ENCODE assay signal across 15 cellular contexts in genomic region chr3:50124363-50125226, GRCh38. TPM values are rescaled to one million over a fixed set of nuclear protein-coding genes. Genes with fewer than 3 reads are reported as not detected.
DNase-seq lines count a peak whose midpoint lies in the region; ATAC-seq, FAIRE-seq and TF ChIP-seq lines count a peak whose summit lies in the region.
"Had no signal": no experiment of that assay in that cellular context is flagged by ENCODE, and none has a peak within 500 bp of the region (broad histone marks: within the 10 kb centered on the region; RNA-seq: fewer than 3 reads in every experiment).

No MANE protein-coding gene starts in this region.

- no peaks in the 10 kb centered on the region for H4K20me1 ChIP-seq in GM12878 (ENCODE audit: control insufficient read depth, insufficient read depth)

- BruUV-seq in GM12878 (replicated peaks; lab: Mats Ljungman, UMichigan), result no TSS peak

- H3K9ac ChIP-seq in GM12878 (ENCODE audit: control insufficient read depth, insufficient read depth, low read length) (no peak overlapping the region), mesendoderm (ENCODE audit: low read length) (no peak overlapping the region)

- no peak overlapping the region for H2BK120ac ChIP-seq in mesendoderm (ENCODE audit: low read depth, low read length)

- H3K79me2 ChIP-seq in GM12878 (ENCODE audit: control insufficient read depth, insufficient read depth, low read length) (no peaks in the 10 kb centered on the region), mesendoderm (ENCODE audit: control insufficient read depth, insufficient read depth, low read length) (no peaks in the 10 kb centered on the region)

- H2BK5ac ChIP-seq in mesendoderm (ENCODE audit: low read length), result no peak overlapping the region

- H3K27me3 ChIP-seq in BE2C, result no peaks in the 10 kb centered on the region
- H3K27me3 ChIP-seq in H7 (ENCODE audit: control insufficient read depth, insufficient read depth, low read length), result no peaks in the 10 kb centered on the region
- H3K27me3 ChIP-seq in GM12878 (replicated peaks in 1 of 2; ENCODE audit: control insufficient read depth in 2 of 2, insufficient read depth in 2 of 2, low read length in 1 of 2), result no peaks in the 10 kb centered on the region
- H3K27me3 ChIP-seq in mesendoderm (ENCODE audit: insufficient read depth, low read length, poor library complexity), result no peaks in the 10 kb centered on the region
- no peaks in the 10 kb centered on the region for H3K27me3 ChIP-seq in body of pancreas
- no peaks in the 10 kb centered on the region for H3K27me3 ChIP-seq in stomach
- H3K27me3 ChIP-seq: adrenal gland had no signal

- no peak overlapping the region for H4K5ac ChIP-seq in mesendoderm (ENCODE audit: low read length)

- no peak for TF ChIP-seq RAD21 in GM12878 (IDR thresholded peaks at IDR 0.05; ENCODE audit: insufficient read depth, low read depth, low read length)

- H3K4me3 ChIP-seq in BE2C (ENCODE audit: low read depth, low read length), result no peak overlapping the region; the same call in 1 of the 2 replicates
- H3K4me3 ChIP-seq in H7 (ENCODE audit: insufficient read depth, low read depth, low read length), result no peak overlapping the region
- no peak overlapping the region for H3K4me3 ChIP-seq in GM12878
- no peak overlapping the region for H3K4me3 ChIP-seq in mesendoderm (ENCODE audit: low read length)
- no peak overlapping the region for H3K4me3 ChIP-seq in body of pancreas
- no peak overlapping the region for H3K4me3 ChIP-seq in stomach
- H3K4me3 ChIP-seq: adrenal gland, mucosa of descending colon had no signal

- intact Hi-C loops in GM12878 (cut with micrococcal nuclease; ENCODE audit: unreplicated experiment), result no loop called here
- intact Hi-C loops in body of pancreas (cut with DNase I), result loop anchor here (5.0 kb wide), 1 partner anchor 63 kb away; no protein-coding TSS in a partner anchor
- intact Hi-C loops in stomach (cut with DNase I; ENCODE audit: low total_unique reads), result loop anchor here (5.0 kb wide), 1 partner anchor 63 kb away; no protein-coding TSS in a partner anchor

- no peaks in the 10 kb centered on the region for H3K79me1 ChIP-seq in mesendoderm (ENCODE audit: low read length)

- peak overlapping the region; percentile 70 for H3K4ac ChIP-seq in mesendoderm (ENCODE audit: low read depth, low read length)

- no peak for FAIRE-seq in GM12878 (lab: Jason Lieb, UNC)
- FAIRE-seq: GM12892 had no signal

- H2AFZ ChIP-seq in GM12878 (ENCODE audit: control insufficient read depth, low read depth, low read length), result no peak overlapping the region

- 74% methylated on average over 14 of the region's 14 CpGs for WGBS in GM12878 (ENCODE audit: insufficient coverage, insufficient replicate concordance, low lambda C conversion rate, missing lambda C conversion rate)
- WGBS in mesendoderm (ENCODE audit: extremely low coverage, insufficient coverage, low lambda C conversion rate), result no CpG with 5 or more reads among the region's 14 CpGs
- WGBS in body of pancreas, 2 donors, result 30 to 55% methylated on average over 13 to 14 of the region's 14 CpGs
- 37 to 59% (median 49%) methylated on average over 4 to 14 of the region's 14 CpGs for WGBS in stomach, 5 donors

- TF ChIP-seq CTCF in BE2C (IDR thresholded peaks at IDR 0.05; ENCODE audit: low read depth, low read length) (no peak), GM12878 (IDR thresholded peaks at IDR 0.05 in 2 of 3, conservative IDR thresholded peaks at IDR 0.05 in 1 of 3; ENCODE audit: control insufficient read depth in 2 of 3, extremely low read depth in 1 of 3, insufficient read depth in 1 of 3, low read depth in 3 of 3, low read length in 3 of 3) (no peak), body of pancreas (IDR thresholded peaks at IDR 0.05) (no peak), stomach (IDR thresholded peaks at IDR 0.05) (no peak)

- H3K4me2 ChIP-seq in GM12878 (ENCODE audit: control insufficient read depth, insufficient read depth), result no peak overlapping the region
- H3K4me2 ChIP-seq in mesendoderm (ENCODE audit: low read length), result no peak overlapping the region

- TF ChIP-seq POLR2A in GM12878 (IDR thresholded peaks at IDR 0.05; ENCODE audit: low read depth, low read length) (peak; percentile 51; the same call in 1 of the 2 replicates), body of pancreas (IDR thresholded peaks at IDR 0.05) (no peak), stomach (IDR thresholded peaks at IDR 0.05) (no peak)

- no peak overlapping the region for H2BK15ac ChIP-seq in mesendoderm (replicated peaks; ENCODE audit: low read depth)

- H3K36me3 ChIP-seq in BE2C (no peaks in the 10 kb centered on the region; the same call in 1 of the 2 replicates), H7 (replicated peaks; ENCODE audit: control insufficient read depth, insufficient read depth, low read length) (no peaks in the 10 kb centered on the region; the same call in 1 of the 2 replicates), GM12878 (ENCODE audit: control insufficient read depth in 2 of 2, insufficient read depth in 2 of 2, low read length in 1 of 2) (peaks cover 9 to 16% of the 10 kb centered on the region in 2 experiments; a peak in 3 of 4 replicates), mesendoderm (ENCODE audit: control insufficient read depth, insufficient read depth, low read length) (peaks cover 4% of the 10 kb centered on the region), body of pancreas (replicated peaks in 1 of 2; ENCODE audit: insufficient read depth in 1 of 2, low read depth in 2 of 2) (peaks cover 0 to 2% of the 10 kb centered on the region in 2 donors), stomach (peaks cover 12 to 31% (median 18%) of the 10 kb centered on the region in 4 donors)

- H3K18ac ChIP-seq in mesendoderm (ENCODE audit: low read length), result peak overlapping the region; percentile 57

- H3K9me3 ChIP-seq in BE2C (no peaks in the 10 kb centered on the region), GM12878 (replicated peaks; ENCODE audit: control insufficient read depth, insufficient read depth, low read length) (no peaks in the 10 kb centered on the region), body of pancreas (no peaks in the 10 kb centered on the region), stomach (no peaks in the 10 kb centered on the region)
- H3K9me3 ChIP-seq: adrenal gland, mucosa of descending colon had no signal

- peak overlapping the region; percentile 17 for H3K56ac ChIP-seq in mesendoderm (ENCODE audit: low read length)

- SMC1A ChIA-PET in GM12878 (lab: Charles Lee; ENCODE audit: uncharacterized antibody, unreplicated experiment), result no interaction called here

- POLR2A ChIA-PET in GM12878 (lab: Charles Lee), result interaction anchor here (0.6 kb wide), 1 partner anchor 1037 kb away, joined by 3 read pairs; no protein-coding TSS in a partner anchor

- ATAC-seq in GM12878 (no peak), body of pancreas (no peak), HG02571 (IDR thresholded peaks at IDR 0.05; ENCODE audit: unreplicated experiment) (no peak)
- ATAC-seq: stimulated activated effector memory CD8-positive, alpha-beta T cell treated with anti-CD3 and anti-CD28 coated beads, Interleukin-12 subunit alpha, Interleukin-12 subunit beta, amount 100 ng/mL, for 72 hours had no signal

- H3K27ac ChIP-seq in GM12878 (ENCODE audit: control insufficient read depth, insufficient read depth) (no peak overlapping the region), mesendoderm (ENCODE audit: low read depth, low read length) (no peak overlapping the region), body of pancreas (no peak overlapping the region), stomach (no peak overlapping the region)
- H3K27ac ChIP-seq: adrenal gland had no signal

- in situ Hi-C loops in GM12878 (cut with MboI), result loop anchor here (5.0 kb wide), 1 partner anchor 148 kb away; no protein-coding TSS in a partner anchor

- H3K23ac ChIP-seq in mesendoderm (ENCODE audit: low read length), result no peak overlapping the region

- no peak overlapping the region for H2AK5ac ChIP-seq in mesendoderm (ENCODE audit: low read length)

- RAD21 ChIA-PET in GM12878 (lab: Charles Lee; ENCODE audit: unreplicated experiment), result interaction anchor here (0.6 kb wide), 1 partner anchor 75 kb away, joined by 4 read pairs; no protein-coding TSS in a partner anchor

- CTCF ChIA-PET in GM12878 (lab: Yijun Ruan, JAX), result no interaction called here

- no peak overlapping the region for H4K8ac ChIP-seq in mesendoderm (ENCODE audit: low read depth, low read length)

- H3K4me1 ChIP-seq in BE2C, result peaks cover 28% of the 10 kb centered on the region
- no peaks in the 10 kb centered on the region for H3K4me1 ChIP-seq in GM12878 (ENCODE audit: control insufficient read depth, insufficient read depth, low read length)
- peaks cover 14% of the 10 kb centered on the region for H3K4me1 ChIP-seq in mesendoderm (ENCODE audit: control insufficient read depth, low read depth, low read length)
- H3K4me1 ChIP-seq in body of pancreas, result peaks cover 16% of the 10 kb centered on the region
- H3K4me1 ChIP-seq in stomach, result peaks cover 29 to 67% (median 58%) of the 10 kb centered on the region in 4 donors
- H3K4me1 ChIP-seq: adrenal gland had no signal

- TF ChIP-seq EP300 in GM12878 (IDR thresholded peaks at IDR 0.05; ENCODE audit: borderline replicate concordance in 1 of 2, control insufficient read depth in 1 of 2, low read depth in 2 of 2, low read length in 2 of 2) (no peak), stomach (IDR thresholded peaks at IDR 0.05) (no peak)

- DNase-seq in BE2C (peak; percentile 38), H7 (peak; percentile 84), GM12878 (ENCODE audit: low read depth, low spot score) (no peak), mesendoderm (no peak), body of pancreas (no peak), stomach (no peak)
- no peak for DNase-seq in activated CD4-positive, alpha-beta T cell treated with anti-CD3 and anti-CD28 coated beads, Interleukin-2, amount 50 U/mL, for 1 hour
- DNase-seq: cortex of kidney, DND-41, NCI-H2029 had no signal

RNA-seq across cellular contexts. Expression of gene SEMA3F, which starts 30.5 kb away (rescaled TPM):
- polyA plus RNA-seq in BE2C (2012; ENCODE audit: insufficient read depth, insufficient read length, low read depth), result 43.3 TPM
- 40.5 and 44.5 TPM in 2 replicates for total RNA-seq in H7 (2014; rRNA removed; shearing (Covaris generic))
- 0.46 TPM in 1 of 2 replicates, not detected in the other for total RNA-seq in GM12878 (2013; cell fraction: nucleolus; rRNA removed)
- total RNA-seq in GM12878 (2014; rRNA removed) (0.28 TPM in 1 of 2 replicates, not detected in the other), GM12878 (2014; rRNA removed; fragmentation: Illumina TruSeq; extraction: Trizol) (not detected in 2 replicates), GM12878 (2021) (0.08 and 0.45 TPM in 2 replicates), body of pancreas (10 to 100 TPM in 1 of 2 donors, 1 to 10 TPM in 1; 5.2 to 25.4 TPM), stomach (10 to 100 TPM; 11.9 to 34.5 (median 31.2) TPM)
- polyA plus RNA-seq in GM12878 (2011; ENCODE audit: low read depth), result not detected
- polyA plus RNA-seq in GM12878 (2011; rRNA removed) (0.12 and 0.15 TPM in 2 replicates), GM12878 (2014; fragmentation: Illumina TruSeq; extraction: Trizol) (0.09 TPM in 1 of 2 replicates, not detected in the other), GM12878 (2014; fragmentation: Nextera tagmentation; extraction: Ambion mirVana) (not detected), GM12878 (2014; rRNA removed) (not detected in 2 replicates), GM12878 (2016; fragmentation: Nextera tagmentation; extraction: Ambion mirVana) (not detected), stomach (10 to 100 TPM in 2 of 3 donors, 1 to 10 TPM in 1; 8.9 to 33.8 (median 14.6) TPM)
- 0.21 and 0.25 TPM in 2 replicates for polyA plus RNA-seq in GM12878 (2011; cell fraction: cytosol; rRNA removed)
- polyA plus RNA-seq in GM12878 (2011; cell fraction: nucleus; rRNA removed), result 0.92 and 1.8 TPM in 2 replicates
- 0.41 and 0.69 TPM in 2 replicates for polyA plus RNA-seq in GM12878 (2012)
- 0.36 and 0.44 TPM in 2 replicates for polyA minus RNA-seq in GM12878 (2011; rRNA and poly(A)+ RNA removed)
- polyA minus RNA-seq in GM12878 (2011; cell fraction: cytosol; rRNA and poly(A)+ RNA removed), result 0.40 and 0.52 TPM in 2 replicates
- polyA minus RNA-seq in GM12878 (2011; cell fraction: nucleus; rRNA and poly(A)+ RNA removed), result 0.19 and 0.73 TPM in 2 replicates
- polyA plus RNA-seq in mesendoderm (2013, experiment 1 of 2), result 24.7 TPM
- 23.0 TPM for polyA plus RNA-seq in mesendoderm (2013, experiment 2 of 2)

RNA-seq across cellular contexts. Expression of gene RBM5, which starts 35.9 kb away (rescaled TPM):
- 79.7 TPM for polyA plus RNA-seq in BE2C (2012; ENCODE audit: insufficient read depth, insufficient read length, low read depth)
- 69.1 and 104 TPM in 2 replicates for total RNA-seq in H7 (2014; rRNA removed; shearing (Covaris generic))
- 1,107 and 1,146 TPM in 2 replicates for total RNA-seq in GM12878 (2013; cell fraction: nucleolus; rRNA removed)
- total RNA-seq in GM12878 (2014; rRNA removed) (136 and 148 TPM in 2 replicates), GM12878 (2014; rRNA removed; fragmentation: Illumina TruSeq; extraction: Trizol) (120 and 124 TPM in 2 replicates), GM12878 (2021) (94.0 and 101 TPM in 2 replicates), body of pancreas (100 to 1,000 TPM; 139 to 308 TPM), stomach (100 to 1,000 TPM; 246 to 464 (median 290) TPM)
- polyA plus RNA-seq in GM12878 (2011; ENCODE audit: low read depth), result 88.5 TPM
- polyA plus RNA-seq in GM12878 (2011; rRNA removed) (329 and 347 TPM in 2 replicates), GM12878 (2014; fragmentation: Illumina TruSeq; extraction: Trizol) (143 and 174 TPM in 2 replicates), GM12878 (2014; fragmentation: Nextera tagmentation; extraction: Ambion mirVana) (10 to 100 TPM; 35.1 to 48.1 TPM), GM12878 (2014; rRNA removed) (123 and 142 TPM in 2 replicates), GM12878 (2016; fragmentation: Nextera tagmentation; extraction: Ambion mirVana) (10 to 100 TPM; 70.5 to 70.9 TPM), stomach (10 to 100 TPM; 25.0 to 89.4 (median 30.1) TPM)
- polyA plus RNA-seq in GM12878 (2011; cell fraction: cytosol; rRNA removed), result 144 and 201 TPM in 2 replicates
- 1,132 and 1,572 TPM in 2 replicates for polyA plus RNA-seq in GM12878 (2011; cell fraction: nucleus; rRNA removed)
- polyA plus RNA-seq in GM12878 (2012), result 91.1 and 106 TPM in 2 replicates
- 288 and 371 TPM in 2 replicates for polyA minus RNA-seq in GM12878 (2011; rRNA and poly(A)+ RNA removed)
- polyA minus RNA-seq in GM12878 (2011; cell fraction: cytosol; rRNA and poly(A)+ RNA removed), result 54.3 and 72.3 TPM in 2 replicates
- 322 and 360 TPM in 2 replicates for polyA minus RNA-seq in GM12878 (2011; cell fraction: nucleus; rRNA and poly(A)+ RNA removed)
- 49.1 TPM for polyA plus RNA-seq in mesendoderm (2013, experiment 1 of 2)
- 46.8 TPM for polyA plus RNA-seq in mesendoderm (2013, experiment 2 of 2)

Comparison
In these comparisons a context has a peak if more than half of its experiments do, and no peak if none do; other contexts are left out.
1. DNase-seq: peak in BE2C (single experiment) and H7 (single experiment); none in GM12878 (single experiment), mesendoderm (single experiment), body of pancreas (0 of 4), activated CD4-positive, alpha-beta T cell treated with anti-CD3 and anti-CD28 coated beads, Interleukin-2, amount 50 U/mL, for 1 hour (single experiment) and stomach (single experiment).
2. RNA of gene SEMA3F, which starts 30.5 kb away (total RNA-seq): 40.5 to 44.5 TPM in H7, 11.9 to 34.5 TPM in stomach and 5.2 to 25.4 TPM in body of pancreas; 0.08 to 0.46 TPM in GM12878; every median in the first group is over 4 times any median in the second.